Comparison of ENCODE assay signal across 8 cellular contexts in genomic region chr6:20056350-20056992, GRCh38.
A peak's percentile ranks its signal among the peaks of the same experiment; 100 is the strongest.
DNase-seq lines count a peak whose midpoint lies in the region; ATAC-seq and TF ChIP-seq lines count a peak whose summit lies in the region.

No MANE protein-coding gene starts in this region.

- no peak for TF ChIP-seq EP300 in suprapubic skin (IDR thresholded peaks at IDR 0.05)

- no peak for ATAC-seq in left colon

- no peak for TF ChIP-seq POLR2A in suprapubic skin (IDR thresholded peaks at IDR 0.05)

- POLR2A ChIA-PET in HEK293T (lab: Yijun Ruan, JAX): no interaction called here

- no peaks in the 10 kb centered on the region for H3K36me3 ChIP-seq in suprapubic skin

- no peaks in the 10 kb centered on the region for H3K9me3 ChIP-seq in suprapubic skin

- TF ChIP-seq CTCF in VCaP (conservative IDR thresholded peaks at IDR 0.05): peak; percentile 94
- TF ChIP-seq CTCF in suprapubic skin (IDR thresholded peaks at IDR 0.05): peak; percentile 46 to 50

- no peak overlapping the region for H3K4me3 ChIP-seq in suprapubic skin

- H3K4me1 ChIP-seq in suprapubic skin: no peaks in the 10 kb centered on the region

- WGBS in suprapubic skin: 9% methylated on average over 4 of the region's 4 CpGs

- CTCF ChIA-PET in HEK293T (lab: Yijun Ruan, JAX): interaction anchor here (0.7 to 1.4 kb wide), 6 partner anchors 10 to 1032 kb away, joined by 3 to 8 read pairs (median 4); no protein-coding TSS in a partner anchor

- intact Hi-C loops in left colon (cut with DNase I, micrococcal nuclease): no loop called here

- DNase-seq in ELR (ENCODE audit: low read depth) (peak; percentile 66), HEK293T (ENCODE audit: extremely low spot score) (peak; percentile 42), NCI-H146 treated with DMSO at 0.1 percent for 48 hours (lab: John Stamatoyannopoulos, UW; ENCODE audit: unreplicated experiment) (peak; percentile 76), hepatic stellate cell (ENCODE audit: low spot score) (peak; percentile 14), suprapubic skin (ENCODE audit: low spot score in 2 of 2) (no peak), left colon (no peak)
- DNase-seq in activated CD4-positive, alpha-beta T cell treated with anti-CD3 and anti-CD28 coated beads, Interleukin-2, amount 50 U/mL, for 1 hour: no peak

- H3K27ac ChIP-seq in VCaP: no peak overlapping the region
- no peak overlapping the region for H3K27ac ChIP-seq in suprapubic skin

- H3K27me3 ChIP-seq in suprapubic skin: no peaks in the 10 kb centered on the region

TF ChIP-seq in HEK293T, 16 proteins besides CTCF, POLR2A, EP300 and RAD21:
- TF ChIP-seq ZNF384 (IDR thresholded peaks at IDR 0.05): no peak
- no peak for TF ChIP-seq ARNT (IDR thresholded peaks at IDR 0.05)

Comparison
In these comparisons a context has a peak if more than half of its experiments do, and no peak if none do; other contexts are left out.
1. DNase-seq: peak in ELR (single experiment), HEK293T (single experiment), NCI-H146 treated with DMSO at 0.1 percent for 48 hours (single experiment) and hepatic stellate cell (single experiment); none in suprapubic skin (0 of 2), activated CD4-positive, alpha-beta T cell treated with anti-CD3 and anti-CD28 coated beads, Interleukin-2, amount 50 U/mL, for 1 hour (single experiment) and left colon (0 of 2).